ENCODE assay signal across 24 cellular contexts in genomic region chr11:129391864-129392263, GRCh38. TPM values are rescaled to one million over a fixed set of nuclear protein-coding genes. Genes with fewer than 3 reads are reported as not detected.
DNase-seq lines count a peak whose midpoint lies in the region; ATAC-seq and TF ChIP-seq lines count a peak whose summit lies in the region.
"Had no signal": no experiment of that assay in that cellular context is flagged by ENCODE, and none has a peak within 500 bp of the region (broad histone marks: within the 10 kb centered on the region; RNA-seq: fewer than 3 reads in every experiment).

No MANE protein-coding gene starts in this region.

- peaks cover 26% of the 10 kb centered on the region for H3F3A ChIP-seq in MM.1S (ENCODE audit: insufficient read depth, low read length)

- DNase-seq in Caco-2 (peak; percentile 44 to 58), MM.1S (peak; percentile 36), mucosa of descending colon (no peak), upper lobe of right lung (no peak), OCI-LY7 (ENCODE audit: low spot score) (no peak), cortex of kidney (lab: John Stamatoyannopoulos, UW) (no peak)
- no peak for DNase-seq in CD8-positive, alpha-beta memory T cell
- DNase-seq: C1 segment of cervical spinal cord; CD4-positive, alpha-beta memory T cell; GF-D8; GM23248; H9; HFFc6; NCI-H1092; NCI-H1417 treated with DMSO at 0.1 percent for 48 hours; NCI-H1694 treated with DMSO at 0.1 percent for 48 hours; NCI-H2081; NCI-H226; NCI-H69; Peyer's patch; SHP77 treated with DMSO at 0.1 percent for 48 hours had no signal

- H3K9me3 Mint-ChIP-seq in Caco-2 (ENCODE audit: unreplicated experiment): no peaks in the 10 kb centered on the region
- H3K9me3 Mint-ChIP-seq in CD8-positive, alpha-beta memory T cell: peaks cover 0 to 2% (median 0%) of the 10 kb centered on the region in 5 donors
- H3K9me3 Mint-ChIP-seq: CD4-positive, alpha-beta memory T cell; H9; HFFc6 had no signal

- H3K36me3 Mint-ChIP-seq in Caco-2 (ENCODE audit: insufficient read depth, unreplicated experiment): no peaks in the 10 kb centered on the region
- no peaks in the 10 kb centered on the region for H3K36me3 Mint-ChIP-seq in CD8-positive, alpha-beta memory T cell
- H3K36me3 Mint-ChIP-seq: CD4-positive, alpha-beta memory T cell; IgD-negative memory B cell had no signal

- intact Hi-C loops in Caco-2 (cut with micrococcal nuclease; ENCODE audit: unreplicated experiment): no loop called here
- intact Hi-C loops in mucosa of descending colon (cut with DNase I, micrococcal nuclease): no loop called here
- intact Hi-C loops in upper lobe of right lung (cut with DNase I): no loop called here
- intact Hi-C loops in OCI-LY7 (cut with micrococcal nuclease; ENCODE audit: unreplicated experiment): no loop called here

- H3K4me2 ChIP-seq in MM.1S (ENCODE audit: low read depth, low read length): no peak overlapping the region; the same call in 1 of the 2 replicates
- no peak overlapping the region for H3K4me2 ChIP-seq in OCI-LY7 (ENCODE audit: low read length)
- H3K4me2 ChIP-seq: KMS-11 had no signal

- H3K27me3 ChIP-seq in Caco-2 (replicated peaks; ENCODE audit: control insufficient read depth, insufficient read depth, low read length): no peaks in the 10 kb centered on the region
- H3K27me3 ChIP-seq in MM.1S (replicated peaks; ENCODE audit: insufficient read depth, low read length): no peaks in the 10 kb centered on the region
- peaks cover 17% of the 10 kb centered on the region for H3K27me3 ChIP-seq in upper lobe of right lung
- H3K27me3 ChIP-seq in CD8-positive, alpha-beta memory T cell (ENCODE audit: insufficient read depth, low read length, poor library complexity, severe bottlenecking): no peaks in the 10 kb centered on the region
- H3K27me3 ChIP-seq: Peyer's patch had no signal

- H3K9me2 ChIP-seq in MM.1S (replicated peaks; ENCODE audit: insufficient read depth, low read length): 0 out of 2 replicates have a peak, but pooled peaks cover 3% of the 10 kb centered on the region
- no peaks in the 10 kb centered on the region for H3K9me2 ChIP-seq in OCI-LY7 (ENCODE audit: insufficient read depth, low read length)

- H3K9me3 ChIP-seq in Caco-2: no peaks in the 10 kb centered on the region
- no peaks in the 10 kb centered on the region for H3K9me3 ChIP-seq in MM.1S (replicated peaks; ENCODE audit: insufficient read depth, low read length)
- H3K9me3 ChIP-seq in mucosa of descending colon: no peaks in the 10 kb centered on the region
- no peaks in the 10 kb centered on the region for H3K9me3 ChIP-seq in upper lobe of right lung
- no peaks in the 10 kb centered on the region for H3K9me3 ChIP-seq in OCI-LY7 (ENCODE audit: low read length)
- no peaks in the 10 kb centered on the region for H3K9me3 ChIP-seq in CD8-positive, alpha-beta memory T cell (ENCODE audit: low read length)
- H3K9me3 ChIP-seq: Peyer's patch had no signal

- H3K27ac ChIP-seq in MM.1S (ENCODE audit: low read length) (peak overlapping the region; percentile 74; the same call in 1 of the 2 replicates), upper lobe of right lung (no peak overlapping the region), OCI-LY7 (ENCODE audit: low read depth, low read length, poor library complexity, severe bottlenecking) (no peak overlapping the region)
- no peak overlapping the region for H3K27ac ChIP-seq in CD8-positive, alpha-beta memory T cell (ENCODE audit: low read depth, low read length)
- H3K27ac ChIP-seq: GM23248, KMS-11 had no signal

- ATAC-seq in mucosa of descending colon (peak; percentile 40), upper lobe of right lung (peak; percentile 13)

- H3K36me3 ChIP-seq in Caco-2 (ENCODE audit: control insufficient read depth, insufficient read depth, low read length) (no peaks in the 10 kb centered on the region), MM.1S (replicated peaks; ENCODE audit: insufficient read depth, low read length) (no peaks in the 10 kb centered on the region), mucosa of descending colon (ENCODE audit: low read depth) (no peaks in the 10 kb centered on the region), upper lobe of right lung (no peaks in the 10 kb centered on the region), OCI-LY7 (ENCODE audit: insufficient read depth, low read length) (no peaks in the 10 kb centered on the region)
- no peaks in the 10 kb centered on the region for H3K36me3 ChIP-seq in CD8-positive, alpha-beta memory T cell (ENCODE audit: insufficient read depth, low read length)
- H3K36me3 ChIP-seq: Peyer's patch had no signal

- no peak overlapping the region for H3K4me3 Mint-ChIP-seq in Caco-2 (ENCODE audit: unreplicated experiment)
- H3K4me3 Mint-ChIP-seq in CD8-positive, alpha-beta memory T cell: no peak overlapping the region
- H3K4me3 Mint-ChIP-seq: CD4-positive, alpha-beta memory T cell; H9; HFFc6; IgD-negative memory B cell had no signal

- peaks cover 29% of the 10 kb centered on the region for H3K4me1 Mint-ChIP-seq in Caco-2 (ENCODE audit: low read depth, unreplicated experiment)
- no peaks in the 10 kb centered on the region for H3K4me1 Mint-ChIP-seq in CD8-positive, alpha-beta memory T cell
- H3K4me1 Mint-ChIP-seq: CD4-positive, alpha-beta memory T cell; H9; IgD-negative memory B cell had no signal

- no peak overlapping the region for H3K9ac ChIP-seq in MM.1S (ENCODE audit: low read length)
- H3K9ac ChIP-seq: GM23248, KMS-11 had no signal

- peaks cover 97% of the 10 kb centered on the region for H3K79me2 ChIP-seq in MM.1S (ENCODE audit: low read length)
- no peaks in the 10 kb centered on the region for H3K79me2 ChIP-seq in OCI-LY7 (ENCODE audit: insufficient read depth, low read depth, low read length)

- no peak for TF ChIP-seq CTCF in Caco-2 (IDR thresholded peaks at IDR 0.05; ENCODE audit: insufficient read depth in 1 of 2, low read depth in 1 of 2, low read length in 1 of 2, severe bottlenecking in 1 of 2, unreplicated experiment in 1 of 2)
- TF ChIP-seq CTCF in MM.1S (IDR thresholded peaks at IDR 0.05; ENCODE audit: low read length): no peak
- no peak for TF ChIP-seq CTCF in mucosa of descending colon (IDR thresholded peaks at IDR 0.05)
- TF ChIP-seq CTCF in upper lobe of right lung (IDR thresholded peaks at IDR 0.05): no peak
- no peak for TF ChIP-seq CTCF in OCI-LY7 (conservative IDR thresholded peaks at IDR 0.05; ENCODE audit: low read length)

- H3K4me1 ChIP-seq in Caco-2 (peaks cover 21% of the 10 kb centered on the region), MM.1S (ENCODE audit: low read length) (peaks cover 55% of the 10 kb centered on the region), mucosa of descending colon (ENCODE audit: low read depth) (peaks cover 4% of the 10 kb centered on the region), upper lobe of right lung (no peaks in the 10 kb centered on the region), OCI-LY7 (ENCODE audit: insufficient read depth, low read length, poor library complexity, severe bottlenecking) (no peaks in the 10 kb centered on the region)
- H3K4me1 ChIP-seq in CD8-positive, alpha-beta memory T cell (ENCODE audit: insufficient read depth, low read length): no peaks in the 10 kb centered on the region

- BruUV-seq in Caco-2 (replicated peaks; lab: Mats Ljungman, UMichigan) (no TSS peak), OCI-LY7 (replicated peaks; lab: Mats Ljungman, UMichigan) (no TSS peak)

- H4K20me1 ChIP-seq in MM.1S (ENCODE audit: insufficient read depth, low read length) (peaks cover 11% of the 10 kb centered on the region; the same call in 1 of the 2 replicates), OCI-LY7 (ENCODE audit: insufficient read depth, low read length) (no peaks in the 10 kb centered on the region)

- H2AFZ ChIP-seq in MM.1S (ENCODE audit: low read length): no peak overlapping the region
- no peak overlapping the region for H2AFZ ChIP-seq in OCI-LY7 (ENCODE audit: low read length)
- H2AFZ ChIP-seq: GM23248 had no signal

- POLR2A ChIA-PET in Caco-2 (lab: Charles Lee): no interaction called here
- POLR2A ChIA-PET in OCI-LY7 (lab: Charles Lee): interaction anchor here (0.6 kb wide), 1 partner anchor 47 kb away, joined by 3 read pairs; no protein-coding TSS in a partner anchor
- POLR2A ChIA-PET in CD8-positive, alpha-beta memory T cell (lab: Charles Lee): no interaction called here

- no peak overlapping the region for H3K27ac Mint-ChIP-seq in Caco-2 (ENCODE audit: unreplicated experiment)
- no peak overlapping the region for H3K27ac Mint-ChIP-seq in CD8-positive, alpha-beta memory T cell
- H3K27ac Mint-ChIP-seq: CD4-positive, alpha-beta memory T cell; HFFc6; IgD-negative memory B cell had no signal

- CTCF ChIA-PET in Caco-2 (lab: Charles Lee) (interaction anchor here (1.5 to 2.3 kb wide), 2 partner anchors 16 to 27 kb away, joined by 4 to 9 read pairs; partner anchors contain the start of gene BARX2), OCI-LY7 (lab: Charles Lee; ENCODE audit: unreplicated experiment) (no interaction called here)
- CTCF ChIA-PET in CD8-positive, alpha-beta memory T cell (lab: Charles Lee): no interaction called here

- H3K4me3 ChIP-seq in Caco-2 (ENCODE audit: low read depth, low read length): no peak overlapping the region
- H3K4me3 ChIP-seq in MM.1S (ENCODE audit: low read length): no peak overlapping the region
- H3K4me3 ChIP-seq in mucosa of descending colon: no peak overlapping the region
- no peak overlapping the region for H3K4me3 ChIP-seq in upper lobe of right lung
- no peak overlapping the region for H3K4me3 ChIP-seq in OCI-LY7 (ENCODE audit: low read depth, low read length, poor library complexity, severe bottlenecking)
- no peak overlapping the region for H3K4me3 ChIP-seq in CD8-positive, alpha-beta memory T cell (ENCODE audit: low read length)
- H3K4me3 ChIP-seq: GM23248, Peyer's patch had no signal

- H3K27me3 Mint-ChIP-seq in Caco-2 (ENCODE audit: insufficient read depth, unreplicated experiment): no peaks in the 10 kb centered on the region
- peaks cover 14 to 19% of the 10 kb centered on the region in 2 donors for H3K27me3 Mint-ChIP-seq in CD8-positive, alpha-beta memory T cell

RNA-seq across cellular contexts. Expression of gene BARX2, which starts 16.2 kb away (rescaled TPM):
- total RNA-seq in Caco-2 (2022) (0.82 and 1.1 TPM in 2 replicates), mucosa of descending colon (10 to 100 TPM; 10.8 to 25.6 (median 24.6) TPM), upper lobe of right lung (not detected), OCI-LY7 (2022) (0.23 TPM in 1 of 2 replicates, not detected in the other)
- total RNA-seq in OCI-LY7 (2014; rRNA removed; shearing (Covaris generic)): 0.06 TPM in 1 of 2 replicates, not detected in the other
- not detected for total RNA-seq in CD8-positive, alpha-beta memory T cell
- not detected for polyA plus RNA-seq in CD8-positive, alpha-beta memory T cell
- total RNA-seq: A172; CD4-positive, alpha-beta memory T cell; GM23248; H9; HFFc6 had no signal
- polyA plus RNA-seq: CD4-positive, alpha-beta memory T cell; GM23248; IgD-negative memory B cell had no signal

Comparison
In these comparisons a context has a peak if more than half of its experiments do, and no peak if none do; other contexts are left out.
1. DNase-seq: peak in Caco-2 (2 of 2) and MM.1S (single experiment); none in mucosa of descending colon (0 of 3), upper lobe of right lung (single experiment), OCI-LY7 (single experiment), cortex of kidney (single experiment) and CD8-positive, alpha-beta memory T cell (0 of 5).